9 cellular contexts compared by ENCODE assay signal in the genomic region with DNA sequence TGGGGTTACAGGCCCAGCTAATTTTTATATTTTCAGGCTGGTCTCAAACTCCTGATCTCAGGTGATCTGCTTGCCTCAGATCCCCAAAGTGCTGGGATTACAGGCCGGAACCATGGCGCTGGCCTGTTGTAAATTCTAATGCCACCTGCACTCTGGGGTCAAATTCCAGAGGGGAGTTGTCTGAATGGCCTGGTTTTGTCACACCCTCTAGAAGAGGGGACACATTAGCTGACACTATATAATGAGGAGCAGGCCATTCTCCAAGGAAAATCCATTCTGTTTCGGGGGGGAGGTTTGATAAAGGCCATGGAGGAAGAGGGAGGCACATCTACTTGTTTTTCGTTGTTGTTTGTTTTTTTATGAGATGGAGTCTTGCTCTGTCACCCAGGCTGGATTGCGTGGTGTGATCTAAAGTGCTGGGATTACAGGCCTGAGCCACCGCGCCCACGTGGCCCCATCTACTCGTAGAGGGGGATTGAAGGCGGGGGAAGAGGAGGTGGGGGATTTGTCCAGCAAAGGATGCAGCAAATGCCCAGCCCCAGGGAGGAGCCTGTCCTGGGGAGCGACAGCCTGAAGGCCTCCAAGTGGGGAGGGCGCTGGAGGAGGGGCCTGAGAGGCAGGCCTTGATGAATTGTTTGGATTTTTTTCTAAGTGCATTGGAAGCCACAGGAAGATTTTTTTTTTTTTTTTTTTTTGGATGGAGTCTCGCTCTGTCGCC.
DNase-seq lines count a peak whose midpoint lies in the region; ATAC-seq and TF ChIP-seq lines count a peak whose summit lies in the region.
"Had no signal": no experiment of that assay in that cellular context is flagged by ENCODE, and none has a peak within 500 bp of the region (broad histone marks: within the 10 kb centered on the region; RNA-seq: fewer than 3 reads in every experiment).

No MANE protein-coding gene starts in this region.

- no peaks in the 10 kb centered on the region for H3K79me1 ChIP-seq in mesendoderm (ENCODE audit: low read length)

- no CpG with 5 or more reads among the region's 14 CpGs for WGBS in mesendoderm (ENCODE audit: extremely low coverage, insufficient coverage, low lambda C conversion rate)

- H3K56ac ChIP-seq in mesendoderm (ENCODE audit: low read length): peak overlapping the region; percentile 64

- no peak overlapping the region for H3K4me2 ChIP-seq in mesendoderm (ENCODE audit: low read length)

- no peak overlapping the region for H3K23ac ChIP-seq in mesendoderm (ENCODE audit: low read length)

- no peaks in the 10 kb centered on the region for H3K9me3 ChIP-seq in cardiac muscle cell (ENCODE audit: low read depth)
- no peaks in the 10 kb centered on the region for H3K9me3 ChIP-seq in right atrium auricular region
- no peaks in the 10 kb centered on the region for H3K9me3 ChIP-seq in duodenal mucosa (ENCODE audit: control insufficient read depth in 1 of 2, low read length in 2 of 2)
- no peaks in the 10 kb centered on the region for H3K9me3 ChIP-seq in uterus

- no peak overlapping the region for H2BK15ac ChIP-seq in mesendoderm (replicated peaks; ENCODE audit: low read depth)

- TF ChIP-seq CTCF in cardiac muscle cell (IDR thresholded peaks at IDR 0.05; ENCODE audit: low read depth, low read length) (no peak), right atrium auricular region (IDR thresholded peaks at IDR 0.05) (no peak), uterus (IDR thresholded peaks at IDR 0.05) (no peak), GM20000 (IDR thresholded peaks at IDR 0.05; ENCODE audit: extremely low read depth, missing control alignments) (no peak)

- H3K18ac ChIP-seq in mesendoderm (ENCODE audit: low read length): peak overlapping the region; percentile 35

- H3K27me3 ChIP-seq in cardiac muscle cell (no peaks in the 10 kb centered on the region), right atrium auricular region (no peaks in the 10 kb centered on the region), duodenal mucosa (ENCODE audit: control insufficient read depth in 1 of 2, insufficient read depth in 2 of 2, low read length in 2 of 2) (no peaks in the 10 kb centered on the region), mesendoderm (ENCODE audit: insufficient read depth, low read length, poor library complexity) (no peaks in the 10 kb centered on the region), uterus (no peaks in the 10 kb centered on the region)

- H3K4me1 ChIP-seq in cardiac muscle cell (ENCODE audit: low read depth): no peaks in the 10 kb centered on the region
- H3K4me1 ChIP-seq in right atrium auricular region: no peaks in the 10 kb centered on the region
- H3K4me1 ChIP-seq in duodenal mucosa (ENCODE audit: control insufficient read depth in 1 of 2, insufficient read depth in 2 of 2, low read length in 2 of 2): peaks cover 24 to 26% of the 10 kb centered on the region in 2 donors
- H3K4me1 ChIP-seq in mesendoderm (ENCODE audit: control insufficient read depth, low read depth, low read length): peaks cover 4% of the 10 kb centered on the region
- no peaks in the 10 kb centered on the region for H3K4me1 ChIP-seq in uterus

- H3K36me3 ChIP-seq in cardiac muscle cell (no peaks in the 10 kb centered on the region), right atrium auricular region (no peaks in the 10 kb centered on the region), duodenal mucosa (ENCODE audit: control insufficient read depth in 1 of 2, insufficient read depth in 2 of 2, low read length in 2 of 2) (no peaks in the 10 kb centered on the region), mesendoderm (ENCODE audit: control insufficient read depth, insufficient read depth, low read length) (no peaks in the 10 kb centered on the region), uterus (no peaks in the 10 kb centered on the region)

- ATAC-seq in GM19023 (IDR thresholded peaks at IDR 0.05; ENCODE audit: unreplicated experiment): no peak

- DNase-seq in cardiac muscle cell (ENCODE audit: low read depth in 1 of 2, low spot score in 1 of 2): peak; percentile 39 to 48
- no peak for DNase-seq in right atrium auricular region (ENCODE audit: low spot score)
- DNase-seq in mesendoderm: peak; percentile 91
- DNase-seq in uterus: peak; percentile 29 to 54
- DNase-seq in GM20000 (ENCODE audit: low spot score): no peak
- DNase-seq in SIG-M5 treated with dmso at 0.1 percent for 504 hours (lab: John Stamatoyannopoulos, UW; ENCODE audit: unreplicated experiment): no peak

- H2BK120ac ChIP-seq in mesendoderm (ENCODE audit: low read depth, low read length): no peak overlapping the region

- H3K4ac ChIP-seq in mesendoderm (ENCODE audit: low read depth, low read length): no peak overlapping the region

- H3K9ac ChIP-seq in duodenal mucosa (ENCODE audit: low read depth in 1 of 2, low read length in 2 of 2) (peak overlapping the region in 1 of 2 donors; percentile 20), mesendoderm (ENCODE audit: low read length) (peak overlapping the region; percentile 32)

- no peak overlapping the region for H2AK5ac ChIP-seq in mesendoderm (ENCODE audit: low read length)

- no peak overlapping the region for H4K8ac ChIP-seq in mesendoderm (ENCODE audit: low read depth, low read length)

- H3K27ac ChIP-seq in cardiac muscle cell (no peak overlapping the region), right atrium auricular region (no peak overlapping the region), duodenal mucosa (ENCODE audit: low read depth, low read length) (peak overlapping the region; percentile 75), mesendoderm (ENCODE audit: low read depth, low read length) (peak overlapping the region; percentile 60), uterus (peak overlapping the region in 1 of 2 donors; percentile 29)

- H3K4me3 ChIP-seq in cardiac muscle cell (no peak overlapping the region), right atrium auricular region (no peak overlapping the region), duodenal mucosa (ENCODE audit: low read depth in 1 of 2, low read length in 2 of 2) (no peak overlapping the region), mesendoderm (ENCODE audit: low read length) (no peak overlapping the region), uterus (no peak overlapping the region)
- H3K4me3 ChIP-seq: coronary artery had no signal

- no peak for TF ChIP-seq POLR2A in uterus (IDR thresholded peaks at IDR 0.05)

- intact Hi-C loops in uterus (cut with DNase I; ENCODE audit: low total_unique reads): no loop called here

- no peak overlapping the region for H4K5ac ChIP-seq in mesendoderm (ENCODE audit: low read length)

- H3K79me2 ChIP-seq in mesendoderm (ENCODE audit: control insufficient read depth, insufficient read depth, low read length): no peaks in the 10 kb centered on the region

- no peak overlapping the region for H2BK5ac ChIP-seq in mesendoderm (ENCODE audit: low read length)

Comparison
In these comparisons a context has a peak if more than half of its experiments do, and no peak if none do; other contexts are left out.
1. DNase-seq: peak in cardiac muscle cell (2 of 2), mesendoderm (single experiment) and uterus (2 of 2); none in right atrium auricular region (single experiment), GM20000 (single experiment) and SIG-M5 treated with dmso at 0.1 percent for 504 hours (single experiment).
2. H3K27ac ChIP-seq: peak in duodenal mucosa (single experiment) and mesendoderm (single experiment); none in cardiac muscle cell (single experiment) and right atrium auricular region (0 of 2).